Comparison of ENCODE assay signal across 8 cellular contexts in genomic region chr6:37500294-37500608, GRCh38. TPM values are rescaled to one million over a fixed set of nuclear protein-coding genes. Genes with fewer than 3 reads are reported as not detected.
A peak's percentile ranks its signal among the peaks of the same experiment; 100 is the strongest.
DNase-seq lines count a peak whose midpoint lies in the region; ATAC-seq and TF ChIP-seq lines count a peak whose summit lies in the region.

No MANE protein-coding gene starts in this region.

- H3K9me3 ChIP-seq in GM23248 (ENCODE audit: low read depth) (no peaks in the 10 kb centered on the region), SU-DHL-6 (ENCODE audit: insufficient read depth, low read length) (no peaks in the 10 kb centered on the region), fibroblast of lung (ENCODE audit: control insufficient read depth, insufficient read depth, low read depth, low read length) (no peaks in the 10 kb centered on the region)

- H3K79me2 ChIP-seq in GM23248 (ENCODE audit: insufficient read depth), result no peaks in the 10 kb centered on the region
- H3K79me2 ChIP-seq in SU-DHL-6 (ENCODE audit: insufficient read depth, low read length), result peaks cover 42% of the 10 kb centered on the region
- no peaks in the 10 kb centered on the region for H3K79me2 ChIP-seq in fibroblast of lung (ENCODE audit: control insufficient read depth, insufficient read depth, low read length)

- 70 to 71% methylated on average over 4 of the region's 4 CpGs for WGBS in GM23248 (ENCODE audit: low coverage in 1 of 2, low lambda C conversion rate in 2 of 2, missing lambda C conversion rate in 2 of 2), 2 experiments

- H3K27ac ChIP-seq in GM23248, result no peak overlapping the region
- H3K27ac ChIP-seq in SU-DHL-6 (ENCODE audit: low read depth, low read length), result no peak overlapping the region
- H3K27ac ChIP-seq in fibroblast of lung (ENCODE audit: insufficient read depth, low read length), result no peak overlapping the region

- no peak for DNase-seq in GM23248
- no peak for DNase-seq in fibroblast of lung (ENCODE audit: low read depth in 2 of 2)
- no peak for DNase-seq in retinal pigment epithelial cell (ENCODE audit: low read depth)
- DNase-seq in KG1 (lab: John Stamatoyannopoulos, UW), result no peak
- DNase-seq in omental fat pad (ENCODE audit: low spot score), result no peak
- DNase-seq in COLO829 (ENCODE audit: low spot score), result no peak

- H3K4me2 ChIP-seq in GM23248 (ENCODE audit: unreplicated experiment), result peak overlapping the region; percentile 80
- H3K4me2 ChIP-seq in SU-DHL-6 (ENCODE audit: low read depth, low read length, poor library complexity, severe bottlenecking), result peak overlapping the region; percentile 93
- peak overlapping the region; percentile 49 for H3K4me2 ChIP-seq in fibroblast of lung (ENCODE audit: extremely low read depth, insufficient read depth, low read length)

- TF ChIP-seq CTCF in SU-DHL-6 (IDR thresholded peaks at IDR 0.05; ENCODE audit: insufficient read depth, low read length, poor library complexity, severe bottlenecking), result no peak
- no peak for TF ChIP-seq CTCF in fibroblast of lung (conservative IDR thresholded peaks at IDR 0.05 in 1 of 2, IDR thresholded peaks at IDR 0.05 in 1 of 2; ENCODE audit: low read depth in 1 of 2, low read length in 2 of 2)
- no peak for TF ChIP-seq CTCF in retinal pigment epithelial cell (conservative IDR thresholded peaks at IDR 0.05; ENCODE audit: low read depth, low read length)
- TF ChIP-seq CTCF in omental fat pad (IDR thresholded peaks at IDR 0.05), result no peak

- H3K9me2 ChIP-seq in GM23248 (ENCODE audit: insufficient read depth) (no peaks in the 10 kb centered on the region), SU-DHL-6 (replicated peaks; ENCODE audit: insufficient read depth, low read length) (no peaks in the 10 kb centered on the region)

- ATAC-seq in omental fat pad (ENCODE audit: low FRiP score), result no peak
- no peak for ATAC-seq in GM19467 (IDR thresholded peaks at IDR 0.05; ENCODE audit: unreplicated experiment)

- H4K20me1 ChIP-seq in GM23248 (ENCODE audit: insufficient read depth), result no peaks in the 10 kb centered on the region
- no peaks in the 10 kb centered on the region for H4K20me1 ChIP-seq in SU-DHL-6 (ENCODE audit: low read depth, low read length)
- H4K20me1 ChIP-seq in fibroblast of lung (ENCODE audit: control insufficient read depth, extremely low read depth, insufficient read depth, low read length), result no peaks in the 10 kb centered on the region

- in situ Hi-C loops in GM23248 (cut with MboI), result no loop called here

- peak overlapping the region; percentile 83 for H3K4me3 ChIP-seq in GM23248
- H3K4me3 ChIP-seq in SU-DHL-6 (ENCODE audit: insufficient read depth, low read length, poor library complexity, severe bottlenecking), result peak overlapping the region; percentile 84
- H3K4me3 ChIP-seq in fibroblast of lung (replicated peaks in 1 of 4; ENCODE audit: control extremely low read depth in 1 of 4, insufficient read depth in 1 of 4, low read depth in 3 of 4, low read length in 4 of 4), result peak overlapping the region in 3 of 4 experiments; percentile 37 to 85 (median 49)
- peak overlapping the region; percentile 79 for H3K4me3 ChIP-seq in retinal pigment epithelial cell (ENCODE audit: low read length)

- H3K36me3 ChIP-seq in GM23248 (ENCODE audit: low read depth) (no peaks in the 10 kb centered on the region), SU-DHL-6 (ENCODE audit: low read length) (no peaks in the 10 kb centered on the region), fibroblast of lung (ENCODE audit: control insufficient read depth, insufficient read depth, low read length) (no peaks in the 10 kb centered on the region)

- H3F3A ChIP-seq in GM23248 (ENCODE audit: insufficient read depth) (no peaks in the 10 kb centered on the region), SU-DHL-6 (ENCODE audit: insufficient read depth) (0 out of 2 replicates have a peak, but pooled peaks cover 4% of the 10 kb centered on the region)

- H2AFZ ChIP-seq in GM23248 (peak overlapping the region; percentile 96), SU-DHL-6 (ENCODE audit: low read depth, low read length, severe bottlenecking) (peak overlapping the region; percentile 87), fibroblast of lung (ENCODE audit: low read length) (peak overlapping the region; percentile 99)

- no peak overlapping the region for H3K9ac ChIP-seq in GM23248
- peak overlapping the region; percentile 90 for H3K9ac ChIP-seq in SU-DHL-6 (ENCODE audit: low read length)
- no peak overlapping the region for H3K9ac ChIP-seq in fibroblast of lung (ENCODE audit: insufficient read depth, low read length)

- no peaks in the 10 kb centered on the region for H3K4me1 ChIP-seq in GM23248 (ENCODE audit: insufficient read depth)
- no peaks in the 10 kb centered on the region for H3K4me1 ChIP-seq in fibroblast of lung (ENCODE audit: control insufficient read depth, extremely low read depth, insufficient read depth, low read length)

- H3K27me3 ChIP-seq in GM23248 (replicated peaks; ENCODE audit: insufficient read depth), result 0 out of 2 replicates have a peak, but pooled peaks cover 3% of the 10 kb centered on the region
- H3K27me3 ChIP-seq in SU-DHL-6 (ENCODE audit: low read length), result no peaks in the 10 kb centered on the region
- peaks cover 11% of the 10 kb centered on the region for H3K27me3 ChIP-seq in fibroblast of lung (ENCODE audit: control insufficient read depth, insufficient read depth, low read length)

RNA-seq across cellular contexts. Expression of gene CCDC167, which starts 0.6 kb away (rescaled TPM):
- total RNA-seq in GM23248 (2014; rRNA removed; shearing (Covaris generic)), result 35.8 and 41.2 TPM in 2 replicates
- polyA plus RNA-seq in GM23248 (2016; fragmentation: Nextera tagmentation; extraction: Ambion mirVana), result 48.1 and 51.0 TPM in 2 replicates
- total RNA-seq in fibroblast of lung, result 8.3 and 12.8 TPM in 2 replicates
- polyA plus RNA-seq in fibroblast of lung, result 35.7 and 40.4 TPM in 2 replicates
- polyA plus RNA-seq in fibroblast of lung (2012), result 30.3 and 36.6 TPM in 2 replicates
- 12.1 and 15.9 TPM in 2 replicates for polyA minus RNA-seq in fibroblast of lung (ENCODE audit: low replicate concordance)
- total RNA-seq in omental fat pad, result 10 to 100 TPM; 16.0 to 24.0 (median 20.0) TPM
